In the genomic region with DNA sequence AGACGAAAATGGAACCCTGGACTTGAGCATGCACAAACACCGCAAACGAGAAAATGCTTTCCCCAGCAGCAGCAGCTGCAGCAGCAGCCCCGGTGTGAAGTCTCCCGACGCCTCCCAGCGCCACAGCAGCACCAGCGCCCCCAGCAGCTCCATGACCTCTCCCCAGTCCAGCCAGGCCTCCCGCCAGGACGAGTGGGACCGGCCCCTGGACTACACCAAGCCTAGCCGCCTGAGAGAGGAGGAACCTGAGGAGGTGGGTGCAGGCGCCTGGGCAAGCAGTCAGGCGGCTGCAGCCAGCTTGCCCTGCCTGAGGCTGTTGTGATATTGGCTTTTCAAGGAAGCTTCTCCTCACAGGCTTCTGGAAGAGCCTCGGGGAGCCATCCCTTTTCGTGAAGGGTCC, we compare ENCODE assay signal across 19 cellular contexts. TPM values are rescaled to one million over a fixed set of nuclear protein-coding genes. Genes with fewer than 3 reads are reported as not detected.
DNase-seq lines count a peak whose midpoint lies in the region; FAIRE-seq lines count a peak whose summit lies in the region.
"Had no signal": no experiment of that assay in that cellular context is flagged by ENCODE, and none has a peak within 500 bp of the region (broad histone marks: within the 10 kb centered on the region; RNA-seq: fewer than 3 reads in every experiment).

No MANE protein-coding gene starts in this region.

- no peak overlapping the region for H3K27ac ChIP-seq in neuronal stem cell (replicated peaks; ENCODE audit: low read length)
- H3K27ac ChIP-seq: 22Rv1, A549, HL-60 had no signal

- peak overlapping the region; percentile 68 for H2AK5ac ChIP-seq in neuronal stem cell (ENCODE audit: low read depth, low read length)

- no peak overlapping the region for H3K14ac ChIP-seq in neuronal stem cell (ENCODE audit: low read length)

- no peaks in the 10 kb centered on the region for H3K9me3 ChIP-seq in neuronal stem cell (replicated peaks in 1 of 2; ENCODE audit: control insufficient read depth in 2 of 2, insufficient read depth in 1 of 2, low read depth in 1 of 2, low read length in 2 of 2)
- H3K9me3 ChIP-seq: A549 had no signal

- peak overlapping the region; percentile 31 for H3K4me2 ChIP-seq in neuronal stem cell (ENCODE audit: insufficient read depth, low read length, poor library complexity, severe bottlenecking)
- H3K4me2 ChIP-seq: A549 had no signal

- no peak overlapping the region for H3K4ac ChIP-seq in neuronal stem cell (ENCODE audit: low read length)

- peaks cover 5% of the 10 kb centered on the region for H3K4me1 Mint-ChIP-seq in activated naive CD4-positive, alpha-beta T cell treated with anti-CD3 and anti-CD28 coated beads, Interleukin-2, amount 50 U/mL, for 24 hours

- H3K9ac ChIP-seq in neuronal stem cell (ENCODE audit: low read depth, low read length, poor library complexity): peak overlapping the region; percentile 34

- H3K23ac ChIP-seq in neuronal stem cell (ENCODE audit: low read depth, low read length, poor library complexity): peak overlapping the region; percentile 52

- H3K36me3 ChIP-seq in neuronal stem cell (replicated peaks in 1 of 2; ENCODE audit: control insufficient read depth in 2 of 2, insufficient read depth in 2 of 2, low read length in 2 of 2): no peaks in the 10 kb centered on the region

- H3K27ac Mint-ChIP-seq in activated naive CD4-positive, alpha-beta T cell treated with anti-CD3 and anti-CD28 coated beads, Interleukin-2, amount 50 U/mL, for 24 hours: peak overlapping the region; percentile 41
- H3K27ac Mint-ChIP-seq: CD8-positive, alpha-beta T cell; IgD-negative memory B cell had no signal

- no peaks in the 10 kb centered on the region for H3K9me3 Mint-ChIP-seq in activated naive CD4-positive, alpha-beta T cell treated with anti-CD3 and anti-CD28 coated beads, Interleukin-2, amount 50 U/mL, for 24 hours
- H3K9me3 Mint-ChIP-seq: CD8-positive, alpha-beta T cell; IgD-negative memory B cell had no signal

- H2BK5ac ChIP-seq in neuronal stem cell (ENCODE audit: low read length): no peak overlapping the region

- no peak overlapping the region for H3K4me3 ChIP-seq in neuronal stem cell (ENCODE audit: low read length in 2 of 2)
- H3K4me3 ChIP-seq: A549, GM12878 had no signal

- no peak overlapping the region for H3K4me3 Mint-ChIP-seq in activated naive CD4-positive, alpha-beta T cell treated with anti-CD3 and anti-CD28 coated beads, Interleukin-2, amount 50 U/mL, for 24 hours
- H3K4me3 Mint-ChIP-seq: CD8-positive, alpha-beta T cell; IgD-negative memory B cell had no signal

- peaks cover 0 to 44% (median 0%) of the 10 kb centered on the region in 3 experiments for H3K27me3 ChIP-seq in neuronal stem cell (ENCODE audit: control insufficient read depth in 3 of 3, insufficient read depth in 3 of 3, low read depth in 1 of 3, low read length in 3 of 3)

- no peak overlapping the region for H2BK120ac ChIP-seq in neuronal stem cell (ENCODE audit: low read depth, low read length)

- peaks cover 14 to 22% of the 10 kb centered on the region in 2 donors for H3K4me1 ChIP-seq in neuronal stem cell (ENCODE audit: control insufficient read depth in 2 of 2, insufficient read depth in 1 of 2, low read depth in 1 of 2, low read length in 2 of 2)
- H3K4me1 ChIP-seq: A549 had no signal

- DNase-seq in activated naive CD4-positive, alpha-beta T cell treated with Interleukin-2 at 50 U/mL for 16 hours: no peak
- DNase-seq in ELF-1 (ENCODE audit: low read depth, low spot score) (peak; percentile 60), HTR-8/SVneo (ENCODE audit: insufficient read length, low spot score) (no peak), neuronal stem cell (ENCODE audit: low spot score) (no peak), NCI-H187 treated with DMSO at 0.1 percent for 48 hours (lab: John Stamatoyannopoulos, UW) (no peak)
- no peak for DNase-seq in activated CD4-positive, alpha-beta T cell treated with anti-CD3 and anti-CD28 coated beads for 48 hours
- DNase-seq: AML-193; Calu3; CD8-positive, alpha-beta T cell; DMS79 treated with DMSO at 0.1 percent for 48 hours; HCEC 1CT had no signal

- no peak overlapping the region for H2AFZ ChIP-seq in neuronal stem cell (ENCODE audit: low read length)

- H3K36me3 Mint-ChIP-seq in activated naive CD4-positive, alpha-beta T cell treated with anti-CD3 and anti-CD28 coated beads, Interleukin-2, amount 50 U/mL, for 24 hours: no peaks in the 10 kb centered on the region
- H3K36me3 Mint-ChIP-seq: CD8-positive, alpha-beta T cell had no signal

- H4K91ac ChIP-seq in neuronal stem cell (ENCODE audit: low read depth, low read length, poor library complexity): no peak overlapping the region

- H4K8ac ChIP-seq in neuronal stem cell (ENCODE audit: low read depth, low read length): no peak overlapping the region

- H3K27me3 Mint-ChIP-seq in activated naive CD4-positive, alpha-beta T cell treated with anti-CD3 and anti-CD28 coated beads, Interleukin-2, amount 50 U/mL, for 24 hours: no peaks in the 10 kb centered on the region

- no peak overlapping the region for H2BK12ac ChIP-seq in neuronal stem cell (ENCODE audit: low read length)

- FAIRE-seq in HTR-8/SVneo (lab: Jason Lieb, UNC): peak; percentile 28
- FAIRE-seq: A549, GM12878, H1 had no signal

- no peaks in the 10 kb centered on the region for H3K79me1 ChIP-seq in neuronal stem cell (ENCODE audit: low read depth, low read length)

- peak overlapping the region; percentile 46 for H2BK15ac ChIP-seq in neuronal stem cell (ENCODE audit: low read length)

- WGBS in neuronal stem cell (ENCODE audit: extremely low coverage in 2 of 2, insufficient read length in 2 of 2, insufficient replicate concordance in 1 of 2), 2 donors: no CpG with 5 or more reads among the region's 16 CpGs

- H3K18ac ChIP-seq in neuronal stem cell (ENCODE audit: low read length): no peak overlapping the region

RNA-seq across cellular contexts. Expression of a gene that starts 35.8 kb away (rescaled TPM):
- 40.9 TPM for polyA plus RNA-seq in neuronal stem cell (2013, experiment 1 of 2)
- 42.6 TPM for polyA plus RNA-seq in neuronal stem cell (2013, experiment 2 of 2)

RNA-seq across cellular contexts. Expression of a gene that starts 55.5 kb away (rescaled TPM):
- 3.1 TPM for polyA plus RNA-seq in neuronal stem cell (2013, experiment 1 of 2)
- polyA plus RNA-seq in neuronal stem cell (2013, experiment 2 of 2): 3.2 TPM
- polyA plus RNA-seq: BJ, IgD-negative memory B cell had no signal
